4 cellular contexts compared by ENCODE assay signal in genomic region chr3:184240384-184241140, GRCh38.
DNase-seq lines count a peak whose midpoint lies in the region.

No MANE protein-coding gene starts in this region.

- DNase-seq in NCI-H226 (peak; percentile 35), islet precursor cell (peak; percentile 65), putamen (ENCODE audit: low spot score) (no peak), GF-D8 (lab: John Stamatoyannopoulos, UW) (no peak)

Comparison
In these comparisons a context has a peak if more than half of its experiments do, and no peak if none do; other contexts are left out.
1. DNase-seq: peak in NCI-H226 (single experiment) and islet precursor cell (single experiment); none in putamen (single experiment) and GF-D8 (single experiment).